In the genomic region with DNA sequence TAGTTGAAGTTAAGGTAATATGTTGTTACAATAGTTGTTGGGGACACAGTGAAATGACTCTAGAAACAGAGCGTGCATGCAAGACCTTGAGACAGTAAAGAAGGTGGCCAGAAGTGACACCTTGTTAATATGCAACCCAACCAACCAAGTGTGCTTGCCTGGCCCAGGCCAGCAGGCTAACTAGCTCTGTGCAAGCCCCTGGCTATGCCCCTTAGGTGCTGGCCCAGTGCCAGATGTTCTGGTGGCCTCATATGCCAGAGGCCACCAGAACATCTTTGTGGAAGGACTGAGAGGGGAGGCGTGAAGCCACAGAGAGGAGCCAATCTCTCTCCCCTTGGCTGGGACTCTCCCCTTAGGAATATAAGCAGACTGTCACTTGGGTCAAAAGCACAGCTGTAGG, we compare ENCODE assay signal across 11 cellular contexts.
DNase-seq lines count a peak whose midpoint lies in the region; ATAC-seq and TF ChIP-seq lines count a peak whose summit lies in the region.
"Had no signal": no experiment of that assay in that cellular context is flagged by ENCODE, and none has a peak within 500 bp of the region (broad histone marks: within the 10 kb centered on the region; RNA-seq: fewer than 3 reads in every experiment).

No MANE protein-coding gene starts in this region.

- peak; percentile 68 for ATAC-seq in GM18511 (IDR thresholded peaks at IDR 0.05; ENCODE audit: unreplicated experiment)
- ATAC-seq in central memory CD8-positive, alpha-beta T cell (replicated peaks; ENCODE audit: extremely low read depth, poor library complexity, severe bottlenecking): no peak
- no peak for ATAC-seq in HG03196 (IDR thresholded peaks at IDR 0.05; ENCODE audit: unreplicated experiment)
- ATAC-seq: WTC11 had no signal

- H3K27me3 Mint-ChIP-seq in HFFc6 (ENCODE audit: insufficient read depth): no peaks in the 10 kb centered on the region
- no peaks in the 10 kb centered on the region for H3K27me3 Mint-ChIP-seq in central memory CD8-positive, alpha-beta T cell
- H3K27me3 Mint-ChIP-seq: stimulated activated naive B cell treated with anti-CD40 and anti-IgM and Interleukin-4, amounts not matched to agents 10 μg/mL and 1 μg/mL and 100 μg/mL, for 72 hours had no signal

- no peaks in the 10 kb centered on the region for H3K9me3 ChIP-seq in neutrophil

- H3K27ac ChIP-seq in neutrophil: peak overlapping the region; percentile 86

- no peaks in the 10 kb centered on the region for H3K36me3 ChIP-seq in neutrophil

- peak overlapping the region; percentile 33 to 35 for H3K4me3 ChIP-seq in neutrophil (ENCODE audit: low read depth in 1 of 2, low read length in 1 of 2)

- no peaks in the 10 kb centered on the region for H3K27me3 ChIP-seq in neutrophil

- no peaks in the 10 kb centered on the region for H3K9me3 Mint-ChIP-seq in HFFc6
- H3K9me3 Mint-ChIP-seq in central memory CD8-positive, alpha-beta T cell: no peaks in the 10 kb centered on the region
- H3K9me3 Mint-ChIP-seq: stimulated activated naive B cell treated with anti-CD40 and anti-IgM and Interleukin-4, amounts not matched to agents 10 μg/mL and 1 μg/mL and 100 μg/mL, for 72 hours had no signal

- H3K4me1 ChIP-seq in neutrophil (ENCODE audit: control insufficient read depth in 1 of 2, insufficient read depth in 1 of 2, low read depth in 1 of 2, low read length in 1 of 2): peaks cover 59 to 67% of the 10 kb centered on the region in 2 experiments

- TF ChIP-seq CTCF in HFFc6 (IDR thresholded peaks at IDR 0.05) (no peak), neutrophil (IDR thresholded peaks at IDR 0.05) (no peak)

- H3K36me3 Mint-ChIP-seq in HFFc6 (ENCODE audit: low read depth): no peaks in the 10 kb centered on the region
- H3K36me3 Mint-ChIP-seq in central memory CD8-positive, alpha-beta T cell (ENCODE audit: insufficient read depth): no peaks in the 10 kb centered on the region
- H3K36me3 Mint-ChIP-seq: WTC11 had no signal

- DNase-seq in HFFc6 (no peak), NCI-H2081 treated with DMSO at 0.1 percent for 48 hours (lab: John Stamatoyannopoulos, UW) (no peak), DMS79 treated with DMSO at 0.1 percent for 48 hours (lab: John Stamatoyannopoulos, UW) (no peak)
- DNase-seq in central memory CD8-positive, alpha-beta T cell (ENCODE audit: low spot score in 2 of 2): no peak
- no peak for DNase-seq in activated effector memory CD4-positive, alpha-beta T cell treated with Interleukin-2 at 50 U/mL for 16 hours
- DNase-seq: NCI-H1694 treated with DMSO at 0.1 percent for 48 hours; stimulated activated naive B cell treated with anti-CD40 and anti-IgM and Interleukin-4, amounts not matched to agents 10 μg/mL and 1 μg/mL and 100 μg/mL, for 72 hours had no signal

- H3K27ac Mint-ChIP-seq in HFFc6: peak overlapping the region; percentile 77
- H3K27ac Mint-ChIP-seq in central memory CD8-positive, alpha-beta T cell (ENCODE audit: low read depth): peak overlapping the region; percentile 42
- H3K27ac Mint-ChIP-seq: WTC11 had no signal

- H3K4me1 Mint-ChIP-seq in HFFc6 (ENCODE audit: low read depth): peaks cover 30% of the 10 kb centered on the region
- peaks cover 16% of the 10 kb centered on the region for H3K4me1 Mint-ChIP-seq in central memory CD8-positive, alpha-beta T cell

- no peak overlapping the region for H3K4me3 Mint-ChIP-seq in HFFc6
- no peak overlapping the region for H3K4me3 Mint-ChIP-seq in central memory CD8-positive, alpha-beta T cell
- H3K4me3 Mint-ChIP-seq: stimulated activated naive B cell treated with anti-CD40 and anti-IgM and Interleukin-4, amounts not matched to agents 10 μg/mL and 1 μg/mL and 100 μg/mL, for 72 hours; WTC11 had no signal
